8 cellular contexts compared by ENCODE assay signal in genomic region chr1:44807364-44808062, GRCh38. TPM values are rescaled to one million over a fixed set of nuclear protein-coding genes. Genes with fewer than 3 reads are reported as not detected.
A peak's percentile ranks its signal among the peaks of the same experiment; 100 is the strongest.
DNase-seq lines count a peak whose midpoint lies in the region; ATAC-seq, FAIRE-seq and TF ChIP-seq lines count a peak whose summit lies in the region.

No MANE protein-coding gene starts in this region.

- peaks cover 70% of the 10 kb centered on the region for H3K4me1 ChIP-seq in CD8-positive, alpha-beta T cell (ENCODE audit: insufficient read depth, low read length)
- H3K4me1 ChIP-seq in GM23248 (ENCODE audit: insufficient read depth), result peaks cover 70% of the 10 kb centered on the region
- H3K4me1 ChIP-seq in keratinocyte (ENCODE audit: control insufficient read depth, extremely low read depth, insufficient read depth, low read length), result peaks cover 60% of the 10 kb centered on the region

- peaks cover 27% of the 10 kb centered on the region for H3K36me3 ChIP-seq in CD8-positive, alpha-beta T cell (ENCODE audit: insufficient read depth, low read length)
- peaks cover 16% of the 10 kb centered on the region; the same call in 1 of the 2 replicates for H3K36me3 ChIP-seq in GM23248 (ENCODE audit: low read depth)
- H3K36me3 ChIP-seq in keratinocyte (ENCODE audit: control insufficient read depth in 2 of 2, extremely low read depth in 1 of 2, insufficient read depth in 2 of 2, low read length in 2 of 2), result peaks cover 26 to 56% of the 10 kb centered on the region in 2 experiments

- intact Hi-C loops in CD8-positive, alpha-beta T cell (cut with DNase I, micrococcal nuclease), result loop anchor here (1.0 to 10.0 kb wide), 4 partner anchors 12 to 1853 kb away; partner anchors contain the start of genes NASP (in 1 of the 2) and SLC2A1 (in 1 of the 2)
- intact Hi-C loops in activated CD4-positive, alpha-beta T cell treated with anti-CD3 and anti-CD28 coated beads for 36 hours (cut with DNase I, micrococcal nuclease), result loop anchor here (1.0 to 10.0 kb wide), 8 partner anchors 31 to 775 kb away; partner anchors contain the start of genes KIF2C (in 1 of the 2) and TESK2 (in 1 of the 2)

- H3K79me2 ChIP-seq in GM23248 (ENCODE audit: insufficient read depth) (peaks cover 59% of the 10 kb centered on the region), keratinocyte (ENCODE audit: control insufficient read depth, insufficient read depth, low read length) (peaks cover 20% of the 10 kb centered on the region)

- peak overlapping the region; percentile 35 for H3K4me3 ChIP-seq in CD8-positive, alpha-beta T cell (ENCODE audit: low read depth, low read length)
- peak overlapping the region; percentile 72 for H3K4me3 ChIP-seq in GM23248
- peak overlapping the region; percentile 33 for H3K4me3 ChIP-seq in NB4 (ENCODE audit: low read depth, low read length)
- H3K4me3 ChIP-seq in keratinocyte (ENCODE audit: control insufficient read depth in 2 of 3, extremely low read depth in 1 of 3, insufficient read depth in 2 of 3, low read depth in 1 of 3, low read length in 3 of 3), result peak overlapping the region in 2 of 3 experiments; percentile 36 to 43

- WGBS in GM23248 (ENCODE audit: low coverage in 1 of 2, low lambda C conversion rate in 2 of 2, missing lambda C conversion rate in 2 of 2), 2 experiments, result 0 to 1% methylated on average over 16 of the region's 16 CpGs

- no peaks in the 10 kb centered on the region for H3K9me3 ChIP-seq in CD8-positive, alpha-beta T cell (ENCODE audit: low read length)
- H3K9me3 ChIP-seq in GM23248 (ENCODE audit: low read depth) (no peaks in the 10 kb centered on the region), keratinocyte (ENCODE audit: control insufficient read depth, low read depth, low read length) (no peaks in the 10 kb centered on the region)

- ATAC-seq in CD8-positive, alpha-beta T cell, result peak; percentile 58
- peak; percentile 57 for ATAC-seq in activated CD4-positive, alpha-beta T cell treated with anti-CD3 and anti-CD28 coated beads for 36 hours
- no peak for ATAC-seq in GM21526 (IDR thresholded peaks at IDR 0.05; ENCODE audit: low FRiP score, unreplicated experiment)

- dilution Hi-C loops in keratinocyte (cut with MboI; ENCODE audit: extremely low pct_ligation_motif_present, low sequenced_read_pairs), result no loop called here

- no peaks in the 10 kb centered on the region for H4K20me1 ChIP-seq in GM23248 (ENCODE audit: insufficient read depth)
- H4K20me1 ChIP-seq in keratinocyte (ENCODE audit: control insufficient read depth, extremely low read depth, insufficient read depth, low read length), result no peaks in the 10 kb centered on the region

- H3K9me3 Mint-ChIP-seq in CD8-positive, alpha-beta T cell, result no peaks in the 10 kb centered on the region
- no peaks in the 10 kb centered on the region for H3K9me3 Mint-ChIP-seq in activated CD4-positive, alpha-beta T cell treated with anti-CD3 and anti-CD28 coated beads for 36 hours (ENCODE audit: low read depth)
- H3K9me3 Mint-ChIP-seq in chondrocyte (ENCODE audit: low read depth), result no peaks in the 10 kb centered on the region

- peak; percentile 89 for FAIRE-seq in keratinocyte (lab: Jason Lieb, UNC)

- H3F3A ChIP-seq in GM23248 (ENCODE audit: insufficient read depth), result peaks cover 75% of the 10 kb centered on the region

- H3K4me1 Mint-ChIP-seq in CD8-positive, alpha-beta T cell (ENCODE audit: low read depth), result peaks cover 79% of the 10 kb centered on the region
- peaks cover 92% of the 10 kb centered on the region for H3K4me1 Mint-ChIP-seq in activated CD4-positive, alpha-beta T cell treated with anti-CD3 and anti-CD28 coated beads for 36 hours
- peaks cover 79% of the 10 kb centered on the region for H3K4me1 Mint-ChIP-seq in chondrocyte (ENCODE audit: low read depth)

- peak overlapping the region; percentile 99 for H3K27ac Mint-ChIP-seq in CD8-positive, alpha-beta T cell
- peak overlapping the region; percentile 99 for H3K27ac Mint-ChIP-seq in activated CD4-positive, alpha-beta T cell treated with anti-CD3 and anti-CD28 coated beads for 36 hours
- H3K27ac Mint-ChIP-seq in chondrocyte (ENCODE audit: unreplicated experiment), result peak overlapping the region; percentile 100

- CTCF ChIA-PET in CD8-positive, alpha-beta T cell (lab: Charles Lee), result interaction anchor here (1.0 to 2.4 kb wide), 3 partner anchors 7 to 76 kb away, joined by 4 to 20 read pairs (median 10); partner anchors contain the start of genes PLK3 and RNU5D-1
- CTCF ChIA-PET in activated CD4-positive, alpha-beta T cell treated with anti-CD3 and anti-CD28 coated beads for 36 hours (lab: Charles Lee), result interaction anchor here (0.8 to 3.7 kb wide), 10 partner anchors 9 to 839 kb away, joined by 3 to 41 read pairs (median 5); partner anchors contain the start of genes HECTD3, RNU5D-1 and UROD

- H2AFZ ChIP-seq in GM23248, result no peak overlapping the region
- H2AFZ ChIP-seq in keratinocyte (ENCODE audit: control insufficient read depth, low read length), result no peak overlapping the region

- peak; percentile 83 to 98 (median 93) for DNase-seq in CD8-positive, alpha-beta T cell
- DNase-seq in GM23248 (peak; percentile 100), NB4 (ENCODE audit: low read depth) (peak; percentile 97), chondrocyte (ENCODE audit: low spot score) (peak; percentile 97), keratinocyte (ENCODE audit: low read depth, low spot score) (peak; percentile 96)
- peak; percentile 94 for DNase-seq in activated CD4-positive, alpha-beta T cell treated with anti-CD3 and anti-CD28 coated beads for 36 hours
- DNase-seq in stimulated activated CD4-positive, alpha-beta T cell treated with anti-CD3 and anti-CD28 coated beads, Interleukin-12 subunit alpha, Interleukin-12 subunit beta, amount 100 ng/mL, for 48 hours (ENCODE audit: low read depth in 2 of 3, low spot score in 1 of 3), result peak; percentile 84 to 88 (median 87)

- no peaks in the 10 kb centered on the region for H3K9me2 ChIP-seq in GM23248 (ENCODE audit: insufficient read depth)

- TF ChIP-seq POLR2A in NB4 (IDR thresholded peaks at IDR 0.05; ENCODE audit: extremely low read depth, insufficient read length), result peak; percentile 36

- H3K27ac ChIP-seq in CD8-positive, alpha-beta T cell (ENCODE audit: low read depth, low read length), result peak overlapping the region; percentile 96
- H3K27ac ChIP-seq in GM23248 (peak overlapping the region; percentile 100), keratinocyte (ENCODE audit: control insufficient read depth, insufficient read depth, low read length) (peak overlapping the region; percentile 95)

- peak overlapping the region; percentile 97 for H3K9ac ChIP-seq in GM23248
- peak overlapping the region; percentile 78 for H3K9ac ChIP-seq in keratinocyte (ENCODE audit: control insufficient read depth, extremely low read depth, insufficient read depth, low read length)

- H3K4me2 ChIP-seq in GM23248 (ENCODE audit: unreplicated experiment) (peak overlapping the region; percentile 92), keratinocyte (ENCODE audit: control insufficient read depth, extremely low read depth, insufficient read depth, low read depth, low read length) (peak overlapping the region; percentile 81)

- no peak for TF ChIP-seq CTCF in CD8-positive, alpha-beta T cell (IDR thresholded peaks at IDR 0.05)
- TF ChIP-seq CTCF in NB4 (IDR thresholded peaks at IDR 0.05; ENCODE audit: low read depth, low read length) (no peak), chondrocyte (IDR thresholded peaks at IDR 0.05) (no peak), keratinocyte (optimal IDR thresholded peaks at IDR 0.05 in 1 of 3, IDR thresholded peaks at IDR 0.05 in 1 of 3, conservative IDR thresholded peaks at IDR 0.05 in 1 of 3; ENCODE audit: extremely low read depth in 1 of 3, insufficient read depth in 2 of 3, low read length in 3 of 3) (no peak)

- H3K27me3 ChIP-seq in CD8-positive, alpha-beta T cell (ENCODE audit: insufficient read depth, low read length), result no peaks in the 10 kb centered on the region
- no peaks in the 10 kb centered on the region for H3K27me3 ChIP-seq in GM23248 (replicated peaks; ENCODE audit: insufficient read depth)
- no peaks in the 10 kb centered on the region for H3K27me3 ChIP-seq in keratinocyte (ENCODE audit: control insufficient read depth, extremely low read depth, insufficient read depth, low read length)

- H3K27me3 Mint-ChIP-seq in CD8-positive, alpha-beta T cell (ENCODE audit: low read depth), result no peaks in the 10 kb centered on the region
- H3K27me3 Mint-ChIP-seq in activated CD4-positive, alpha-beta T cell treated with anti-CD3 and anti-CD28 coated beads for 36 hours, result no peaks in the 10 kb centered on the region
- H3K27me3 Mint-ChIP-seq in chondrocyte (ENCODE audit: low read depth), result no peaks in the 10 kb centered on the region

- in situ Hi-C loops in GM23248 (cut with MboI), result no loop called here

- H3K4me3 Mint-ChIP-seq in CD8-positive, alpha-beta T cell, result peak overlapping the region; percentile 60
- H3K4me3 Mint-ChIP-seq in activated CD4-positive, alpha-beta T cell treated with anti-CD3 and anti-CD28 coated beads for 36 hours, result peak overlapping the region; percentile 87
- peak overlapping the region; percentile 76 for H3K4me3 Mint-ChIP-seq in chondrocyte (ENCODE audit: unreplicated experiment)

- POLR2A ChIA-PET in CD8-positive, alpha-beta T cell (lab: Charles Lee), result interaction anchor here (0.9 to 9.5 kb wide), 7 partner anchors 7 to 496 kb away, joined by 3 to 189 read pairs (median 11); partner anchors contain the start of genes HECTD3, PLK3, RNU5D-1 and RPS8
- POLR2A ChIA-PET in activated CD4-positive, alpha-beta T cell treated with anti-CD3 and anti-CD28 coated beads for 36 hours (lab: Charles Lee), result interaction anchor here (0.9 to 8.5 kb wide), 10 partner anchors 11 to 533 kb away, joined by 3 to 337 read pairs (median 13); partner anchors contain the start of genes BEST4, KIF2C, MUTYH and RNU5D-1

- no peaks in the 10 kb centered on the region for H3K9me1 ChIP-seq in keratinocyte (ENCODE audit: control insufficient read depth, extremely low read depth, insufficient read depth, low read length)

- peaks cover 41% of the 10 kb centered on the region for H3K36me3 Mint-ChIP-seq in CD8-positive, alpha-beta T cell
- peaks cover 61% of the 10 kb centered on the region for H3K36me3 Mint-ChIP-seq in activated CD4-positive, alpha-beta T cell treated with anti-CD3 and anti-CD28 coated beads for 36 hours (ENCODE audit: low read depth)
- peaks cover 17% of the 10 kb centered on the region for H3K36me3 Mint-ChIP-seq in chondrocyte (ENCODE audit: low read depth)

RNA-seq across cellular contexts. Expression of gene DYNLT4, which starts 0.4 kb away (rescaled TPM):
- total RNA-seq in CD8-positive, alpha-beta T cell, result 1 to 10 TPM; 2.2 to 2.5 TPM
- not detected in 2 replicates for total RNA-seq in GM23248 (2014; rRNA removed; shearing (Covaris generic))
- polyA plus RNA-seq in GM23248 (2016; fragmentation: Nextera tagmentation; extraction: Ambion mirVana), result 0.52 and 0.59 TPM in 2 replicates
- under 1 TPM in 1 of 2 experiments, not detected in 1; 0.32 TPM for total RNA-seq in activated CD4-positive, alpha-beta T cell treated with anti-CD3 and anti-CD28 coated beads for 36 hours
- total RNA-seq in chondrocyte, result not detected in 3 replicates
- polyA plus RNA-seq in keratinocyte, result not detected in 3 replicates
- not detected for polyA plus RNA-seq in keratinocyte (2011; ENCODE audit: low read depth)
- polyA plus RNA-seq in keratinocyte (2011; cell fraction: cytosol; rRNA removed), result not detected in 2 replicates
- not detected in 2 replicates for polyA plus RNA-seq in keratinocyte (2011; cell fraction: nucleus; rRNA removed)
- 0.48 and 0.80 TPM in 2 replicates for polyA plus RNA-seq in keratinocyte (2012; ENCODE audit: low replicate concordance)
- polyA minus RNA-seq in keratinocyte, result not detected in 3 replicates
- polyA minus RNA-seq in keratinocyte (2011; cell fraction: cytosol; rRNA and poly(A)+ RNA removed), result not detected
- polyA minus RNA-seq in keratinocyte (2011; cell fraction: nucleus; rRNA and poly(A)+ RNA removed), result not detected in 2 replicates

RNA-seq across cellular contexts. Expression of gene BTBD19, which starts 0.8 kb away (rescaled TPM):
- 10 to 100 TPM; 24.9 to 27.5 TPM for total RNA-seq in CD8-positive, alpha-beta T cell
- 8.0 and 12.0 TPM in 2 replicates for total RNA-seq in GM23248 (2014; rRNA removed; shearing (Covaris generic))
- 9.4 and 12.1 TPM in 2 replicates for polyA plus RNA-seq in GM23248 (2016; fragmentation: Nextera tagmentation; extraction: Ambion mirVana)
- 10 to 100 TPM; 16.7 to 17.2 TPM for total RNA-seq in activated CD4-positive, alpha-beta T cell treated with anti-CD3 and anti-CD28 coated beads for 36 hours
- total RNA-seq in chondrocyte, result 43.4 to 46.5 TPM (median 44.1 TPM) in 3 replicates
- 2.2 to 3.9 TPM (median 2.9 TPM) in 3 replicates for polyA plus RNA-seq in keratinocyte
- polyA plus RNA-seq in keratinocyte (2011; ENCODE audit: low read depth), result 4.7 TPM
- 0.47 and 0.50 TPM in 2 replicates for polyA plus RNA-seq in keratinocyte (2011; cell fraction: cytosol; rRNA removed)
- 19.0 and 20.5 TPM in 2 replicates for polyA plus RNA-seq in keratinocyte (2011; cell fraction: nucleus; rRNA removed)
- 1.7 and 4.0 TPM in 2 replicates for polyA plus RNA-seq in keratinocyte (2012; ENCODE audit: low replicate concordance)
- polyA minus RNA-seq in keratinocyte, result 1.1 to 2.5 TPM (median 2.2 TPM) in 3 replicates
- not detected for polyA minus RNA-seq in keratinocyte (2011; cell fraction: cytosol; rRNA and poly(A)+ RNA removed)
- polyA minus RNA-seq in keratinocyte (2011; cell fraction: nucleus; rRNA and poly(A)+ RNA removed), result 5.1 and 5.5 TPM in 2 replicates

RNA-seq across cellular contexts. Expression of gene PLK3, which starts 7.3 kb away (rescaled TPM):
- total RNA-seq in CD8-positive, alpha-beta T cell, result 100 to 1,000 TPM; 568 to 599 TPM
- total RNA-seq in GM23248 (2014; rRNA removed; shearing (Covaris generic)), result 28.5 and 30.7 TPM in 2 replicates
- polyA plus RNA-seq in GM23248 (2016; fragmentation: Nextera tagmentation; extraction: Ambion mirVana) (29.8 and 30.2 TPM in 2 replicates), keratinocyte (30.6 to 34.0 TPM (median 33.5 TPM) in 3 replicates)
- 10 to 100 TPM; 52.1 to 52.7 TPM for total RNA-seq in activated CD4-positive, alpha-beta T cell treated with anti-CD3 and anti-CD28 coated beads for 36 hours
- 24.2 to 30.0 TPM (median 29.0 TPM) in 3 replicates for total RNA-seq in chondrocyte
- 38.6 TPM for polyA plus RNA-seq in keratinocyte (2011; ENCODE audit: low read depth)
- 23.9 and 32.6 TPM in 2 replicates for polyA plus RNA-seq in keratinocyte (2011; cell fraction: cytosol; rRNA removed)
- 111 and 118 TPM in 2 replicates for polyA plus RNA-seq in keratinocyte (2011; cell fraction: nucleus; rRNA removed)
- polyA plus RNA-seq in keratinocyte (2012; ENCODE audit: low replicate concordance), result 21.8 and 38.7 TPM in 2 replicates
- 30.0 to 41.4 TPM (median 39.0 TPM) in 3 replicates for polyA minus RNA-seq in keratinocyte
- 31.7 TPM for polyA minus RNA-seq in keratinocyte (2011; cell fraction: cytosol; rRNA and poly(A)+ RNA removed)
- polyA minus RNA-seq in keratinocyte (2011; cell fraction: nucleus; rRNA and poly(A)+ RNA removed), result 46.9 and 49.6 TPM in 2 replicates

RNA-seq across cellular contexts. Expression of gene BEST4, which starts 19.5 kb away (rescaled TPM):
- 1 to 10 TPM; 1.4 to 1.5 TPM for total RNA-seq in CD8-positive, alpha-beta T cell
- 0.32 and 0.76 TPM in 2 replicates for total RNA-seq in GM23248 (2014; rRNA removed; shearing (Covaris generic))
- 0.30 and 0.31 TPM in 2 replicates for polyA plus RNA-seq in GM23248 (2016; fragmentation: Nextera tagmentation; extraction: Ambion mirVana)
- total RNA-seq in activated CD4-positive, alpha-beta T cell treated with anti-CD3 and anti-CD28 coated beads for 36 hours, result under 1 TPM; 0.69 to 0.71 TPM
- total RNA-seq in chondrocyte, result 0.19 to 0.37 TPM (median 0.33 TPM) in 3 replicates
- 0.07 to 0.14 TPM (median 0.13 TPM) in 3 replicates for polyA plus RNA-seq in keratinocyte
- 0.21 TPM for polyA plus RNA-seq in keratinocyte (2011; ENCODE audit: low read depth)
- 0.03 TPM in 1 of 2 replicates, not detected in the other for polyA plus RNA-seq in keratinocyte (2011; cell fraction: cytosol; rRNA removed)
- polyA plus RNA-seq in keratinocyte (2011; cell fraction: nucleus; rRNA removed), result 0.43 and 0.53 TPM in 2 replicates
- 0.14 TPM in 1 of 2 replicates, not detected in the other for polyA plus RNA-seq in keratinocyte (2012; ENCODE audit: low replicate concordance)
- polyA minus RNA-seq in keratinocyte, result 0.16 TPM in 1 of 3 replicates, not detected in the others
- not detected for polyA minus RNA-seq in keratinocyte (2011; cell fraction: cytosol; rRNA and poly(A)+ RNA removed)
- not detected in 2 replicates for polyA minus RNA-seq in keratinocyte (2011; cell fraction: nucleus; rRNA and poly(A)+ RNA removed)

RNA-seq across cellular contexts. Expression of gene RPS8, which starts 32.2 kb away (rescaled TPM):
- 1,000 to 10,000 TPM; 3,381 to 3,465 TPM for total RNA-seq in CD8-positive, alpha-beta T cell
- total RNA-seq in GM23248 (2014; rRNA removed; shearing (Covaris generic)), result 1,375 and 2,062 TPM in 2 replicates
- polyA plus RNA-seq in GM23248 (2016; fragmentation: Nextera tagmentation; extraction: Ambion mirVana) (570 and 596 TPM in 2 replicates), keratinocyte (1,764 to 2,149 TPM (median 1,890 TPM) in 3 replicates)
- total RNA-seq in activated CD4-positive, alpha-beta T cell treated with anti-CD3 and anti-CD28 coated beads for 36 hours, result 1,000 to 10,000 TPM; 3,005 to 3,275 TPM
- 1,170 to 1,234 TPM (median 1,179 TPM) in 3 replicates for total RNA-seq in chondrocyte
- 1,489 TPM for polyA plus RNA-seq in keratinocyte (2011; ENCODE audit: low read depth)
- polyA plus RNA-seq in keratinocyte (2011; cell fraction: cytosol; rRNA removed), result 1,963 and 2,381 TPM in 2 replicates
- polyA plus RNA-seq in keratinocyte (2011; cell fraction: nucleus; rRNA removed), result 529 and 600 TPM in 2 replicates
- 2,173 and 2,970 TPM in 2 replicates for polyA plus RNA-seq in keratinocyte (2012; ENCODE audit: low replicate concordance)
- polyA minus RNA-seq in keratinocyte, result 237 to 673 TPM (median 537 TPM) in 3 replicates
- 965 TPM for polyA minus RNA-seq in keratinocyte (2011; cell fraction: cytosol; rRNA and poly(A)+ RNA removed)
- 131 and 151 TPM in 2 replicates for polyA minus RNA-seq in keratinocyte (2011; cell fraction: nucleus; rRNA and poly(A)+ RNA removed)

Comparison
In these comparisons a context has a peak if more than half of its experiments do, and no peak if none do; other contexts are left out.
1. RNA of gene PLK3, which starts 7.3 kb away (total RNA-seq): 568 to 599 TPM in CD8-positive, alpha-beta T cell; 52.1 to 52.7 TPM in activated CD4-positive, alpha-beta T cell treated with anti-CD3 and anti-CD28 coated beads for 36 hours, 28.5 to 30.7 TPM in GM23248 and 24.2 to 30.0 TPM in chondrocyte; every median in the first group is over 10 times any median in the second.
2. Peak in every context shown above with its lines, with median percentiles within 50 percentile points of each other: DNase-seq, H3K27ac ChIP-seq, H3K4me3 ChIP-seq, H3K27ac Mint-ChIP-seq and H3K4me3 Mint-ChIP-seq.